Comparison of ENCODE assay signal across 2 cellular contexts in genomic region chr5:177036443-177036842, GRCh38.
TF ChIP-seq lines count a peak whose summit lies in the region.

No MANE protein-coding gene starts in this region.

TF ChIP-seq in endothelial cell of umbilical vein, 7 proteins besides CTCF, POLR2A, EP300 and RAD21:
- TF ChIP-seq, protein P1, sequence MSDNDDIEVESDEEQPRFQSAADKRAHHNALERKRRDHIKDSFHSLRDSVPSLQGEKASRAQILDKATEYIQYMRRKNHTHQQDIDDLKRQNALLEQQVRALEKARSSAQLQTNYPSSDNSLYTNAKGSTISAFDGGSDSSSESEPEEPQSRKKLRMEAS (IDR thresholded peaks at IDR 0.05; ENCODE audit: insufficient read depth, insufficient read length) = no peak
- TF ChIP-seq FOS (IDR thresholded peaks at IDR 0.05; ENCODE audit: borderline replicate concordance, insufficient read depth, low read length) (no peak), POLR2AphosphoS5 (IDR thresholded peaks at IDR 0.05; ENCODE audit: insufficient read depth, low read depth, low read length) (no peak), JUN (IDR thresholded peaks at IDR 0.05; ENCODE audit: borderline replicate concordance, insufficient read depth, insufficient read length, low read depth) (no peak)

TF ChIP-seq in SK-N-SH, 30 proteins besides CTCF, POLR2A, EP300 and RAD21:
- TF ChIP-seq SIN3A (IDR thresholded peaks at IDR 0.05; ENCODE audit: borderline replicate concordance, low read depth, low read length) = no peak
- TF ChIP-seq, protein P2, sequence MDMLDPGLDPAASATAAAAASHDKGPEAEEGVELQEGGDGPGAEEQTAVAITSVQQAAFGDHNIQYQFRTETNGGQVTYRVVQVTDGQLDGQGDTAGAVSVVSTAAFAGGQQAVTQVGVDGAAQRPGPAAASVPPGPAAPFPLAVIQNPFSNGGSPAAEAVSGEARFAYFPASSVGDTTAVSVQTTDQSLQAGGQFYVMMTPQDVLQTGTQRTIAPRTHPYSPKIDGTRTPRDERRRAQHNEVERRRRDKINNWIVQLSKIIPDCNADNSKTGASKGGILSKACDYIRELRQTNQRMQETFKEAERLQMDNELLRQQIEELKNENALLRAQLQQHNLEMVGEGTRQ (IDR thresholded peaks at IDR 0.05; ENCODE audit: borderline replicate concordance, low read depth, low read length) = no peak
- TF ChIP-seq RFX5 (IDR thresholded peaks at IDR 0.05; ENCODE audit: low read length) = no peak
